8 cellular contexts compared by ENCODE assay signal in genomic region chr2:161123531-161124030, GRCh38. TPM values are rescaled to one million over a fixed set of nuclear protein-coding genes. Genes with fewer than 3 reads are reported as not detected.
A peak's percentile ranks its signal among the peaks of the same experiment; 100 is the strongest.
DNase-seq lines count a peak whose midpoint lies in the region; ATAC-seq, FAIRE-seq and TF ChIP-seq lines count a peak whose summit lies in the region.
"Had no signal": no experiment of that assay in that cellular context is flagged by ENCODE, and none has a peak within 500 bp of the region (broad histone marks: within the 10 kb centered on the region; RNA-seq: fewer than 3 reads in every experiment).

No MANE protein-coding gene starts in this region.

- H3K27me3 ChIP-seq in GM23338 (ENCODE audit: insufficient read depth) (no peaks in the 10 kb centered on the region), MM.1S (replicated peaks; ENCODE audit: insufficient read depth, low read length) (no peaks in the 10 kb centered on the region), endothelial cell of umbilical vein (ENCODE audit: control insufficient read depth in 2 of 2, insufficient read depth in 2 of 2, low read length in 2 of 2) (no peaks in the 10 kb centered on the region), sigmoid colon (no peaks in the 10 kb centered on the region)

- H3K27ac Mint-ChIP-seq in GM23338, result peak overlapping the region; percentile 82

- no peak for ATAC-seq in GM23338

- H4K20me1 ChIP-seq in GM23338 (replicated peaks; ENCODE audit: insufficient read depth) (no peaks in the 10 kb centered on the region), MM.1S (ENCODE audit: insufficient read depth, low read length) (no peaks in the 10 kb centered on the region), endothelial cell of umbilical vein (replicated peaks; ENCODE audit: control insufficient read depth, extremely low read depth, insufficient read depth, low read length) (no peaks in the 10 kb centered on the region)

- intact Hi-C loops in endothelial cell of umbilical vein (cut with micrococcal nuclease) (loop anchor here (1.0 to 5.0 kb wide), 5 partner anchors 8 to 46 kb away; partner anchors contain the start of gene TANK), sigmoid colon (cut with DNase I) (loop anchor here (5.0 kb wide), 1 partner anchor 39 kb away; the partner anchor contains the start of gene TANK)

- no peaks in the 10 kb centered on the region for H3K9me3 ChIP-seq in MM.1S (replicated peaks; ENCODE audit: insufficient read depth, low read length)
- H3K9me3 ChIP-seq in endothelial cell of umbilical vein (replicated peaks; ENCODE audit: control insufficient read depth, insufficient read depth, low read length), result no peaks in the 10 kb centered on the region
- H3K9me3 ChIP-seq in sigmoid colon, result no peaks in the 10 kb centered on the region

- H3K9me2 ChIP-seq in GM23338 (ENCODE audit: insufficient read depth) (0 out of 2 replicates have a peak, but pooled peaks cover 4% of the 10 kb centered on the region), MM.1S (replicated peaks; ENCODE audit: insufficient read depth, low read length) (no peaks in the 10 kb centered on the region)

- H3K27ac ChIP-seq in GM23338 (ENCODE audit: low read depth) (no peak overlapping the region), MM.1S (ENCODE audit: low read length) (no peak overlapping the region), endothelial cell of umbilical vein (ENCODE audit: insufficient read depth, low read depth, low read length) (peak overlapping the region; percentile 92), sigmoid colon (peak overlapping the region; percentile 69 to 78 (median 73))

- H3K4me2 ChIP-seq in GM23338 (no peak overlapping the region), MM.1S (ENCODE audit: low read depth, low read length) (no peak overlapping the region; the same call in 1 of the 2 replicates), endothelial cell of umbilical vein (ENCODE audit: insufficient read depth, low read length) (peak overlapping the region; percentile 68)

- CTCF ChIA-PET in endothelial cell of umbilical vein (lab: Charles Lee), result interaction anchor here (1.0 to 1.8 kb wide), 3 partner anchors 12 to 60 kb away, joined by 3 to 8 read pairs (median 4); no protein-coding TSS in a partner anchor

- H3K4me1 ChIP-seq in GM23338 (ENCODE audit: insufficient read depth) (0 out of 2 replicates have a peak, but pooled peaks cover 7% of the 10 kb centered on the region), MM.1S (ENCODE audit: low read length) (peaks cover 9% of the 10 kb centered on the region; the same call in 1 of the 2 replicates), endothelial cell of umbilical vein (ENCODE audit: control insufficient read depth, extremely low read depth, insufficient read depth, low read length) (peaks cover 31% of the 10 kb centered on the region), sigmoid colon (peaks cover 0 to 30% (median 17%) of the 10 kb centered on the region in 4 donors)

- FAIRE-seq in endothelial cell of umbilical vein (lab: Jason Lieb, UNC), result no peak

- TF ChIP-seq CTCF in GM23338 (conservative IDR thresholded peaks at IDR 0.05; ENCODE audit: low read depth in 2 of 2) (no peak), MM.1S (IDR thresholded peaks at IDR 0.05; ENCODE audit: low read length) (no peak), endothelial cell of umbilical vein (IDR thresholded peaks at IDR 0.05; ENCODE audit: extremely low read depth in 1 of 2, insufficient read depth in 1 of 2, low read depth in 1 of 2, low read length in 2 of 2) (no peak), sigmoid colon (IDR thresholded peaks at IDR 0.05) (no peak)

- no peak overlapping the region for H2AFZ ChIP-seq in GM23338
- peak overlapping the region; percentile 36; the same call in 1 of the 2 replicates for H2AFZ ChIP-seq in MM.1S (ENCODE audit: low read length)
- H2AFZ ChIP-seq in endothelial cell of umbilical vein (ENCODE audit: low read depth, low read length), result peak overlapping the region; percentile 5

- H3K36me3 Mint-ChIP-seq in GM23338 (ENCODE audit: low read depth), result no peaks in the 10 kb centered on the region

- no peaks in the 10 kb centered on the region for H3F3A ChIP-seq in GM23338 (replicated peaks; ENCODE audit: low read depth)
- H3F3A ChIP-seq in MM.1S (ENCODE audit: insufficient read depth, low read length), result no peaks in the 10 kb centered on the region

- H3K79me2 ChIP-seq in GM23338 (replicated peaks; ENCODE audit: insufficient read depth), result no peaks in the 10 kb centered on the region
- H3K79me2 ChIP-seq in MM.1S (ENCODE audit: low read length), result no peaks in the 10 kb centered on the region
- H3K79me2 ChIP-seq in endothelial cell of umbilical vein (ENCODE audit: control insufficient read depth, insufficient read depth, low read length), result no peaks in the 10 kb centered on the region

- TSS peak; percentile 96 for BruUV-seq in endothelial cell of umbilical vein (replicated peaks; lab: Mats Ljungman, UMichigan)

- H3K4me3 Mint-ChIP-seq in GM23338, result no peak overlapping the region

- no peak for DNase-seq in GM23338 (ENCODE audit: low spot score)
- DNase-seq in MM.1S, result no peak
- no peak for DNase-seq in endothelial cell of umbilical vein (ENCODE audit: low read depth, low spot score)
- no peak for DNase-seq in sigmoid colon
- no peak for DNase-seq in cerebellar nuclear complex (lab: John Stamatoyannopoulos, UW)
- DNase-seq in NCI-H1436 treated with DMSO at 0.1 percent for 48 hours (lab: John Stamatoyannopoulos, UW), result no peak
- no peak for DNase-seq in H4 (ENCODE audit: low spot score)

- dilution Hi-C loops in endothelial cell of umbilical vein (cut with MboI; ENCODE audit: extremely low pct_ligation_motif_present, low sequenced_read_pairs), result no loop called here

- H3K9ac ChIP-seq in MM.1S (ENCODE audit: low read length) (no peak overlapping the region), endothelial cell of umbilical vein (replicated peaks; ENCODE audit: extremely low read depth, insufficient read depth, low read length) (peak overlapping the region; percentile 69)

- no peaks in the 10 kb centered on the region for H3K9me1 ChIP-seq in endothelial cell of umbilical vein (replicated peaks; ENCODE audit: control insufficient read depth, extremely low read depth, insufficient read depth, low read length)

- 56 to 71% methylated on average over 2 of the region's 2 CpGs for WGBS in sigmoid colon, 2 donors

- TF ChIP-seq EP300 in sigmoid colon (IDR thresholded peaks at IDR 0.05), result no peak

- H3K4me1 Mint-ChIP-seq in GM23338, result peaks cover 20% of the 10 kb centered on the region

- H3K36me3 ChIP-seq in GM23338 (ENCODE audit: insufficient read depth), result no peaks in the 10 kb centered on the region
- no peaks in the 10 kb centered on the region for H3K36me3 ChIP-seq in MM.1S (replicated peaks; ENCODE audit: insufficient read depth, low read length)
- no peaks in the 10 kb centered on the region for H3K36me3 ChIP-seq in endothelial cell of umbilical vein (ENCODE audit: control insufficient read depth in 2 of 2, extremely low read depth in 1 of 2, insufficient read depth in 2 of 2, low read length in 2 of 2)
- no peaks in the 10 kb centered on the region for H3K36me3 ChIP-seq in sigmoid colon

- POLR2A ChIA-PET in endothelial cell of umbilical vein (lab: Charles Lee), result interaction anchor here (1.5 kb wide), 1 partner anchor 13 kb away, joined by 5 read pairs; no protein-coding TSS in a partner anchor

- peaks cover 2% of the 10 kb centered on the region for H3K27me3 Mint-ChIP-seq in GM23338 (ENCODE audit: insufficient read depth, low read depth, poor library complexity)

- TF ChIP-seq POLR2A in endothelial cell of umbilical vein (IDR thresholded peaks at IDR 0.05; ENCODE audit: low read depth, low read length) (no peak), sigmoid colon (IDR thresholded peaks at IDR 0.05) (no peak)

- H3K9me3 Mint-ChIP-seq in GM23338, result no peaks in the 10 kb centered on the region
- H3K9me3 Mint-ChIP-seq: activated T-helper 2 cell treated with anti-CD3 and anti-CD28 coated beads, Interferon-gamma antibody, Interleukin-2, Interleukin-4, amounts not matched to agents 10 μg/mL and 5 μg/mL and 100 μg/mL, durations not matched to agents 14 hours and 24 hours and 36 hours had no signal

- no peak overlapping the region for H3K4me3 ChIP-seq in GM23338
- H3K4me3 ChIP-seq in MM.1S (ENCODE audit: low read length), result no peak overlapping the region
- H3K4me3 ChIP-seq in endothelial cell of umbilical vein (replicated peaks in 1 of 3; ENCODE audit: insufficient read depth in 1 of 3, low read depth in 1 of 3, low read length in 3 of 3), result no peak overlapping the region
- no peak overlapping the region for H3K4me3 ChIP-seq in sigmoid colon

TF ChIP-seq in GM23338, 12 proteins besides CTCF, POLR2A, EP300 and RAD21 (continues in another document):
- TF ChIP-seq POLR2AphosphoS5 (IDR thresholded peaks at IDR 0.05; ENCODE audit: low read depth), result no peak
- no peak for TF ChIP-seq EZH2 (IDR thresholded peaks at IDR 0.05; ENCODE audit: low read depth, unreplicated experiment)
- TF ChIP-seq STAT1 (IDR thresholded peaks at IDR 0.05; ENCODE audit: unreplicated experiment), result no peak

TF ChIP-seq in endothelial cell of umbilical vein, 7 proteins besides CTCF, POLR2A, EP300 and RAD21 (continues in another document):
- TF ChIP-seq MAX (IDR thresholded peaks at IDR 0.05; ENCODE audit: insufficient read depth, insufficient read length) (no peak), GATA2 (IDR thresholded peaks at IDR 0.05; ENCODE audit: insufficient read depth, insufficient read length, low read depth, low read length) (no peak), EZH2 (IDR thresholded peaks at IDR 0.05; ENCODE audit: borderline replicate concordance, low read depth, low read length, severe bottlenecking) (no peak), MYC (IDR thresholded peaks at IDR 0.05; ENCODE audit: low read depth, low read length) (no peak), POLR2AphosphoS5 (IDR thresholded peaks at IDR 0.05; ENCODE audit: insufficient read depth, low read depth, low read length) (no peak), FOS (IDR thresholded peaks at IDR 0.05; ENCODE audit: borderline replicate concordance, insufficient read depth, low read length) (no peak)

RNA-seq across cellular contexts. Expression of gene TANK, which starts 36.6 kb away (rescaled TPM):
- 22.2 and 27.7 TPM in 2 replicates for total RNA-seq in GM23338 (2014; rRNA removed; shearing (Covaris generic))
- polyA plus RNA-seq in GM23338 (2016; fragmentation: Nextera tagmentation; extraction: Ambion mirVana), result 35.4 and 36.5 TPM in 2 replicates
- 83.2 and 88.2 TPM in 2 replicates for total RNA-seq in endothelial cell of umbilical vein
- polyA plus RNA-seq in endothelial cell of umbilical vein, result 30.5 and 33.3 TPM in 2 replicates
- 45.6 and 55.5 TPM in 2 replicates for polyA plus RNA-seq in endothelial cell of umbilical vein (2011; cell fraction: cytosol; rRNA removed)
- polyA plus RNA-seq in endothelial cell of umbilical vein (2011; cell fraction: nucleus; rRNA removed), result 85.4 and 95.5 TPM in 2 replicates
- 70.3 and 113 TPM in 2 replicates for polyA plus RNA-seq in endothelial cell of umbilical vein (2012)
- 36.8 and 37.6 TPM in 2 replicates for polyA minus RNA-seq in endothelial cell of umbilical vein
- 9.1 TPM for polyA minus RNA-seq in endothelial cell of umbilical vein (2011; cell fraction: cytosol; rRNA and poly(A)+ RNA removed)
- 234 and 271 TPM in 2 replicates for polyA minus RNA-seq in endothelial cell of umbilical vein (2011; cell fraction: nucleus; rRNA and poly(A)+ RNA removed)
- 10 to 100 TPM; 45.7 to 82.8 (median 71.0) TPM for total RNA-seq in sigmoid colon
- 10 to 100 TPM; 35.2 to 52.9 (median 41.4) TPM for polyA plus RNA-seq in sigmoid colon
- 64.4 and 71.3 TPM in 2 replicates for total RNA-seq in H4 (2014; rRNA removed; shearing (Covaris generic))

Comparison
In these comparisons a context has a peak if more than half of its experiments do, and no peak if none do; other contexts are left out.
1. H3K27ac ChIP-seq: peak in endothelial cell of umbilical vein (single experiment) and sigmoid colon (4 of 4); none in GM23338 (single experiment) and MM.1S (single experiment).